Comparison of ENCODE assay signal across 18 cellular contexts in the genomic region with DNA sequence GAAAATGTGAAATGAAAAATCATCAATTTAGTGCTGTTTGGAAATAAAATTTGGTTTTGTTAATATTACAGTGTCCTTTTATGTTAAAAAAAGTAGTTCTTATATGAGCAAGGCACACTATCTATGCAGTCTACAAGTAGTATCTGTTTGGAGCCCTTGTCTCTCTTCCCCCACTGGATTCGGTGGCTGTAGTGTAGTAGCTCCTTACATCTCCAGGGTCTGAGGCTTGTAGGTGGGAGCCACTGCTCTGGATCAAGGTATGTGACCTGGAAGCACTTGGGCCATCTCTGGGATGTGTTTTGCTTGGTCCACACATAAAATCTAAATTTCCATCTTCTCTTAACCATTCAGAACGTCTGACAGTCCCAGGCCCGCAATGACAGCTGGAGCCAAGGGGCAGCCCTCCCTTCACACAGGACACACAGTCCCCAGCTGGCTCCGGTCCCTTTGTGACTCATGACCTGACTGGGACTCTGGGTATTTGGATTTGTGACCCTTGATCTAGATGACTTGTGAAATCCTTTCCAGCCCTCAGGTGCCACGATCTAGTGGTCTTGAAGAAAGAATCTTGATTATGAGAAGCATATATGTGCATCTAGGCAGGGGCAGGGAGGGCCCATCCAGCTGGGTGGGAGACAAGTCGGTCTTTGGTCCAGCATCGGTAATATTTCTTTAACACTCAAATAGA.
DNase-seq lines count a peak whose midpoint lies in the region; ATAC-seq and TF ChIP-seq lines count a peak whose summit lies in the region.
"Had no signal": no experiment of that assay in that cellular context is flagged by ENCODE, and none has a peak within 500 bp of the region (broad histone marks: within the 10 kb centered on the region; RNA-seq: fewer than 3 reads in every experiment).

No MANE protein-coding gene starts in this region.

- DNase-seq in HCT116 (ENCODE audit: low read depth, low spot score) (no peak), esophagus muscularis mucosa (ENCODE audit: extremely low spot score) (peak; percentile 81), left lung (peak in 1 of 2 donors; percentile 40), gastrocnemius medialis (peak; percentile 84 to 94), NCI-H1048 (lab: John Stamatoyannopoulos, UW) (no peak)
- DNase-seq in stimulated activated CD4-positive, alpha-beta T cell treated with anti-CD3 and anti-CD28 coated beads, Interleukin-4, amount 100 ng/mL, for 24 hours = no peak
- no peak for DNase-seq in activated CD8-positive, alpha-beta T cell treated with anti-CD3 and anti-CD28 coated beads, Interleukin-2, amount 10 ng/mL, durations not matched to agents 7 days and 5 days
- DNase-seq: CD4-positive, alpha-beta T cell; DMS153; HFFc6; NCI-H524 treated with DMSO at 0.1 percent for 48 hours; SHP77; stimulated activated CD4-positive, alpha-beta T cell treated with anti-CD3 and anti-CD28 coated beads, Interleukin-12 subunit alpha, Interleukin-12 subunit beta, amount 100 ng/mL, for 4 hours; testis had no signal

- RAD21 ChIA-PET in HCT116 (lab: Charles Lee; ENCODE audit: low non-redundant PET in 1 of 2, low total read pairs in 2 of 2, uncharacterized antibody in 2 of 2, unreplicated experiment in 2 of 2) = no interaction called here

- H3K4me3 Mint-ChIP-seq in activated CD8-positive, alpha-beta T cell treated with anti-CD3 and anti-CD28 coated beads, Interleukin-2, amount 10 ng/mL, durations not matched to agents 7 days and 5 days = no peak overlapping the region
- H3K4me3 Mint-ChIP-seq: CD4-positive, alpha-beta T cell; HFFc6; neural progenitor cell had no signal

- H3K4me3 ChIP-seq in HCT116 (replicated peaks in 1 of 2; ENCODE audit: low read depth in 1 of 2, low read length in 2 of 2) (no peak overlapping the region), esophagus muscularis mucosa (no peak overlapping the region), left lung (no peak overlapping the region), gastrocnemius medialis (no peak overlapping the region)
- H3K4me3 ChIP-seq: K562, neural progenitor cell, testis had no signal

- TF ChIP-seq RAD21 in HCT116 (IDR thresholded peaks at IDR 0.05; ENCODE audit: low read depth) = no peak

- no TSS peak for BruUV-seq in HCT116 (replicated peaks; lab: Mats Ljungman, UMichigan)

- intact Hi-C loops in HCT116 (cut with micrococcal nuclease) = no loop called here
- intact Hi-C loops in esophagus muscularis mucosa (cut with DNase I) = no loop called here
- intact Hi-C loops in left lung (cut with DNase I) = loop anchor here in 1 of 2 donors (10.0 kb wide), 1 partner anchor 88 kb away; no protein-coding TSS in a partner anchor
- intact Hi-C loops in gastrocnemius medialis (cut with DNase I; ENCODE audit: low total_unique reads) = loop anchor here (2.0 to 5.0 kb wide), 2 partner anchors 26 to 66 kb away; no protein-coding TSS in a partner anchor

- no peaks in the 10 kb centered on the region for H3K9me2 ChIP-seq in HCT116 (ENCODE audit: insufficient read depth)

- ATAC-seq in HCT116 = no peak
- peak; percentile 37 for ATAC-seq in left lung
- ATAC-seq in gastrocnemius medialis = peak; percentile 56 to 64
- no peak for ATAC-seq in GM19397 (IDR thresholded peaks at IDR 0.05; ENCODE audit: unreplicated experiment)
- ATAC-seq in activated CD8-positive, alpha-beta T cell treated with anti-CD3 and anti-CD28 coated beads, Interleukin-2, amount 10 ng/mL, durations not matched to agents 7 days and 5 days = no peak
- ATAC-seq: esophagus mucosa, K562 had no signal

- TF ChIP-seq CTCF in HCT116 (IDR thresholded peaks at IDR 0.05 in 2 of 3, conservative IDR thresholded peaks at IDR 0.05 in 1 of 3; ENCODE audit: borderline replicate concordance in 1 of 3, insufficient read depth in 1 of 3, low read depth in 2 of 3, low read length in 2 of 3) (no peak), esophagus muscularis mucosa (IDR thresholded peaks at IDR 0.05) (no peak), left lung (IDR thresholded peaks at IDR 0.05) (no peak), gastrocnemius medialis (IDR thresholded peaks at IDR 0.05 in 4 of 5, conservative IDR thresholded peaks at IDR 0.05 in 1 of 5) (no peak)

- in situ Hi-C loops in gastrocnemius medialis (cut with MboI; ENCODE audit: low sequenced_read_pairs in 4 of 4) = loop anchor here in 1 of 4 donors (5.0 kb wide), 1 partner anchor 61 kb away; no protein-coding TSS in a partner anchor

- no peak overlapping the region for H3K9ac ChIP-seq in HCT116 (ENCODE audit: low read length)
- H3K9ac ChIP-seq: neural progenitor cell had no signal

- H4K20me1 ChIP-seq in HCT116 (ENCODE audit: insufficient read depth) = no peaks in the 10 kb centered on the region

- H3K36me3 Mint-ChIP-seq in activated CD8-positive, alpha-beta T cell treated with anti-CD3 and anti-CD28 coated beads, Interleukin-2, amount 10 ng/mL, durations not matched to agents 7 days and 5 days (ENCODE audit: low read depth) = peaks cover 3% of the 10 kb centered on the region

- 88% methylated on average over 7 of the region's 7 CpGs for WGBS in esophagus muscularis mucosa

- no peak for TF ChIP-seq EP300 in esophagus muscularis mucosa (IDR thresholded peaks at IDR 0.05)

- H3K36me3 ChIP-seq in HCT116 (ENCODE audit: control insufficient read depth in 1 of 2, insufficient read depth in 2 of 2, low read length in 2 of 2) = peaks cover 0 to 8% of the 10 kb centered on the region in 2 experiments; a peak in 2 of 4 replicates
- H3K36me3 ChIP-seq in esophagus muscularis mucosa = peaks cover 0 to 58% (median 20%) of the 10 kb centered on the region in 4 donors
- peaks cover 0 to 14% of the 10 kb centered on the region in 2 donors for H3K36me3 ChIP-seq in left lung
- H3K36me3 ChIP-seq in gastrocnemius medialis = peaks cover 0 to 8% of the 10 kb centered on the region in 2 donors

- CTCF ChIA-PET in HCT116 (lab: Charles Lee) = no interaction called here
- CTCF ChIA-PET in activated CD8-positive, alpha-beta T cell treated with anti-CD3 and anti-CD28 coated beads, Interleukin-2, amount 10 ng/mL, durations not matched to agents 7 days and 5 days (lab: Charles Lee) = no interaction called here

- H3K27me3 Mint-ChIP-seq in activated CD8-positive, alpha-beta T cell treated with anti-CD3 and anti-CD28 coated beads, Interleukin-2, amount 10 ng/mL, durations not matched to agents 7 days and 5 days (ENCODE audit: low read depth) = no peaks in the 10 kb centered on the region
- H3K27me3 Mint-ChIP-seq: CD4-positive, alpha-beta T cell had no signal

- H3K27ac ChIP-seq in HCT116 (ENCODE audit: low read depth, low read length) = no peak overlapping the region
- H3K27ac ChIP-seq in esophagus muscularis mucosa (replicated peaks in 1 of 4) = no peak overlapping the region
- H3K27ac ChIP-seq in left lung = peak overlapping the region; percentile 35 to 49
- peak overlapping the region; percentile 88 to 96 (median 94) for H3K27ac ChIP-seq in gastrocnemius medialis
- H3K27ac ChIP-seq: neural progenitor cell, testis had no signal

- TF ChIP-seq POLR2A in HCT116 (IDR thresholded peaks at IDR 0.05; ENCODE audit: borderline replicate concordance, extremely low read depth, insufficient read depth, insufficient read length) (no peak), esophagus muscularis mucosa (IDR thresholded peaks at IDR 0.05; ENCODE audit: low read depth) (no peak), gastrocnemius medialis (IDR thresholded peaks at IDR 0.05) (no peak)

- H3K9me3 Mint-ChIP-seq in activated CD8-positive, alpha-beta T cell treated with anti-CD3 and anti-CD28 coated beads, Interleukin-2, amount 10 ng/mL, durations not matched to agents 7 days and 5 days (ENCODE audit: insufficient read depth) = no peaks in the 10 kb centered on the region
- H3K9me3 Mint-ChIP-seq: CD4-positive, alpha-beta T cell; HFFc6; neural progenitor cell had no signal

- H3K4me1 ChIP-seq in HCT116 (ENCODE audit: control insufficient read depth in 1 of 2, insufficient read depth in 2 of 2, low read length in 2 of 2) = peaks cover 9 to 28% of the 10 kb centered on the region in 2 experiments
- H3K4me1 ChIP-seq in esophagus muscularis mucosa = peaks cover 0 to 13% (median 0%) of the 10 kb centered on the region in 4 donors
- H3K4me1 ChIP-seq in left lung = peaks cover 0 to 5% of the 10 kb centered on the region in 2 donors
- peaks cover 61% of the 10 kb centered on the region in 2 donors for H3K4me1 ChIP-seq in gastrocnemius medialis
- H3K4me1 ChIP-seq: neural progenitor cell, testis had no signal

- no peak overlapping the region for H3K27ac Mint-ChIP-seq in activated CD8-positive, alpha-beta T cell treated with anti-CD3 and anti-CD28 coated beads, Interleukin-2, amount 10 ng/mL, durations not matched to agents 7 days and 5 days
- H3K27ac Mint-ChIP-seq: CD4-positive, alpha-beta T cell; HFFc6; neural progenitor cell had no signal

- peak overlapping the region; percentile 5; the same call in 1 of the 2 replicates for H3K4me2 ChIP-seq in HCT116 (ENCODE audit: low read length)
- H3K4me2 ChIP-seq: neural progenitor cell had no signal

- POLR2A ChIA-PET in HCT116 (lab: Charles Lee) = no interaction called here
- POLR2A ChIA-PET in activated CD8-positive, alpha-beta T cell treated with anti-CD3 and anti-CD28 coated beads, Interleukin-2, amount 10 ng/mL, durations not matched to agents 7 days and 5 days (lab: Charles Lee) = no interaction called here

- no peaks in the 10 kb centered on the region for H3K27me3 ChIP-seq in HCT116 (ENCODE audit: insufficient read depth, low read length)
- H3K27me3 ChIP-seq in esophagus muscularis mucosa = no peaks in the 10 kb centered on the region
- no peaks in the 10 kb centered on the region for H3K27me3 ChIP-seq in left lung
- H3K27me3 ChIP-seq in gastrocnemius medialis = no peaks in the 10 kb centered on the region
- H3K27me3 ChIP-seq: neural progenitor cell, testis had no signal

- no peaks in the 10 kb centered on the region for H3K79me2 ChIP-seq in HCT116 (ENCODE audit: insufficient read depth, low read length)

- no peaks in the 10 kb centered on the region for H3K4me1 Mint-ChIP-seq in activated CD8-positive, alpha-beta T cell treated with anti-CD3 and anti-CD28 coated beads, Interleukin-2, amount 10 ng/mL, durations not matched to agents 7 days and 5 days (ENCODE audit: low read depth)
- H3K4me1 Mint-ChIP-seq: neural progenitor cell had no signal

- no peak overlapping the region for H2AFZ ChIP-seq in HCT116 (ENCODE audit: low read depth, low read length, poor library complexity, severe bottlenecking)
- H2AFZ ChIP-seq: neural progenitor cell had no signal

- H3K9me3 ChIP-seq in HCT116 (ENCODE audit: control insufficient read depth in 1 of 2, insufficient read depth in 1 of 2, low read depth in 1 of 2, low read length in 2 of 2) (no peaks in the 10 kb centered on the region), esophagus muscularis mucosa (no peaks in the 10 kb centered on the region), left lung (no peaks in the 10 kb centered on the region), gastrocnemius medialis (no peaks in the 10 kb centered on the region)
- H3K9me3 ChIP-seq: testis had no signal

TF ChIP-seq in HCT116, 20 proteins besides CTCF, POLR2A, EP300 and RAD21 (continues in another document):
- TF ChIP-seq CEBPB (IDR thresholded peaks at IDR 0.05; ENCODE audit: low read depth) (no peak), CBX3 (IDR thresholded peaks at IDR 0.05; ENCODE audit: low read depth) (no peak), EZH2 (IDR thresholded peaks at IDR 0.05) (no peak), EZH2phosphoT487 (IDR thresholded peaks at IDR 0.05; ENCODE audit: borderline replicate concordance) (no peak)

Comparison
In these comparisons a context has a peak if more than half of its experiments do, and no peak if none do; other contexts are left out.
1. ATAC-seq: peak in left lung (single experiment) and gastrocnemius medialis (2 of 2); none in HCT116 (single experiment), GM19397 (single experiment) and activated CD8-positive, alpha-beta T cell treated with anti-CD3 and anti-CD28 coated beads, Interleukin-2, amount 10 ng/mL, durations not matched to agents 7 days and 5 days (single experiment).
2. DNase-seq: peak in esophagus muscularis mucosa (single experiment) and gastrocnemius medialis (2 of 2); none in HCT116 (single experiment), stimulated activated CD4-positive, alpha-beta T cell treated with anti-CD3 and anti-CD28 coated beads, Interleukin-4, amount 100 ng/mL, for 24 hours (single experiment), NCI-H1048 (single experiment) and activated CD8-positive, alpha-beta T cell treated with anti-CD3 and anti-CD28 coated beads, Interleukin-2, amount 10 ng/mL, durations not matched to agents 7 days and 5 days (single experiment).
3. H3K27ac ChIP-seq: peak in left lung (2 of 2) and gastrocnemius medialis (4 of 4); none in HCT116 (single experiment) and esophagus muscularis mucosa (0 of 4).